8 cellular contexts compared by ENCODE assay signal in genomic region chr6:52976591-52977035, GRCh38. TPM values are rescaled to one million over a fixed set of nuclear protein-coding genes. Genes with fewer than 3 reads are reported as not detected.
A peak's percentile ranks its signal among the peaks of the same experiment; 100 is the strongest.
DNase-seq lines count a peak whose midpoint lies in the region; ATAC-seq and TF ChIP-seq lines count a peak whose summit lies in the region.

No MANE protein-coding gene starts in this region.

- H4K8ac ChIP-seq in mesendoderm (ENCODE audit: low read depth, low read length), result no peak overlapping the region

- no peak for TF ChIP-seq POLR2A in gastroesophageal sphincter (IDR thresholded peaks at IDR 0.05)
- no peak for TF ChIP-seq POLR2A in thyroid gland (IDR thresholded peaks at IDR 0.05)

- peaks cover 1% of the 10 kb centered on the region for H3K4me1 ChIP-seq in mesendoderm (ENCODE audit: control insufficient read depth, low read depth, low read length)
- H3K4me1 ChIP-seq in gastroesophageal sphincter, result no peaks in the 10 kb centered on the region
- no peaks in the 10 kb centered on the region for H3K4me1 ChIP-seq in thyroid gland

- peak overlapping the region; percentile 11 for H3K9ac ChIP-seq in mesendoderm (ENCODE audit: low read length)

- H3K36me3 ChIP-seq in mesendoderm (ENCODE audit: control insufficient read depth, insufficient read depth, low read length) (no peaks in the 10 kb centered on the region), gastroesophageal sphincter (peaks cover 0 to 15% of the 10 kb centered on the region in 2 donors), thyroid gland (no peaks in the 10 kb centered on the region)

- peak overlapping the region; percentile 2 for H2BK120ac ChIP-seq in mesendoderm (ENCODE audit: low read depth, low read length)

- H2BK15ac ChIP-seq in mesendoderm (replicated peaks; ENCODE audit: low read depth), result peak overlapping the region; percentile 46

- H3K27me3 ChIP-seq in mesendoderm (ENCODE audit: insufficient read depth, low read length, poor library complexity) (no peaks in the 10 kb centered on the region), gastroesophageal sphincter (no peaks in the 10 kb centered on the region), thyroid gland (no peaks in the 10 kb centered on the region)

- H2AK5ac ChIP-seq in mesendoderm (ENCODE audit: low read length), result no peak overlapping the region

- DNase-seq in NCI-H526 treated with DMSO at 0.1 percent for 48 hours (lab: John Stamatoyannopoulos, UW), result peak; percentile 4
- peak; percentile 63 for DNase-seq in mesendoderm
- DNase-seq in thyroid gland, result no peak
- no peak for DNase-seq in NCI-H345 (lab: John Stamatoyannopoulos, UW)
- no peak for DNase-seq in mesenteric fat pad (ENCODE audit: low spot score)

- no peaks in the 10 kb centered on the region for H3K79me2 ChIP-seq in mesendoderm (ENCODE audit: control insufficient read depth, insufficient read depth, low read length)

- H3K4me3 ChIP-seq in mesendoderm (ENCODE audit: low read length), result no peak overlapping the region
- no peak overlapping the region for H3K4me3 ChIP-seq in gastroesophageal sphincter
- H3K4me3 ChIP-seq in thyroid gland (replicated peaks in 1 of 3), result no peak overlapping the region

- H3K4ac ChIP-seq in mesendoderm (ENCODE audit: low read depth, low read length), result peak overlapping the region; percentile 70

- no peak overlapping the region for H3K23ac ChIP-seq in mesendoderm (ENCODE audit: low read length)

- H3K79me1 ChIP-seq in mesendoderm (ENCODE audit: low read length), result no peaks in the 10 kb centered on the region

- peak overlapping the region; percentile 8 for H3K18ac ChIP-seq in mesendoderm (ENCODE audit: low read length)

- peak; percentile 55 for ATAC-seq in GM18520 (IDR thresholded peaks at IDR 0.05; ENCODE audit: unreplicated experiment)
- peak; percentile 77 for ATAC-seq in GM21723 (IDR thresholded peaks at IDR 0.05; ENCODE audit: unreplicated experiment)
- no peak for ATAC-seq in gastroesophageal sphincter

- H3K4me2 ChIP-seq in mesendoderm (ENCODE audit: low read length), result no peak overlapping the region

- H3K27ac ChIP-seq in mesendoderm (ENCODE audit: low read depth, low read length), result no peak overlapping the region
- H3K27ac ChIP-seq in gastroesophageal sphincter, result no peak overlapping the region
- H3K27ac ChIP-seq in thyroid gland, result no peak overlapping the region

- no CpG with 5 or more reads among the region's 3 CpGs for WGBS in mesendoderm (ENCODE audit: extremely low coverage, insufficient coverage, low lambda C conversion rate)
- 70 to 100% methylated on average over 1 to 3 of the region's 3 CpGs for WGBS in gastroesophageal sphincter (ENCODE audit: low coverage in 1 of 2), 2 donors
- 78 to 86% methylated on average over 3 of the region's 3 CpGs for WGBS in thyroid gland, 2 donors

- no peak for TF ChIP-seq EP300 in gastroesophageal sphincter (IDR thresholded peaks at IDR 0.05)

- no peak overlapping the region for H2BK5ac ChIP-seq in mesendoderm (ENCODE audit: low read length)

- no peak overlapping the region for H4K5ac ChIP-seq in mesendoderm (ENCODE audit: low read length)

- H3K56ac ChIP-seq in mesendoderm (ENCODE audit: low read length), result no peak overlapping the region

- intact Hi-C loops in thyroid gland (cut with DNase I), result no loop called here

- H3K9me3 ChIP-seq in gastroesophageal sphincter (no peaks in the 10 kb centered on the region), thyroid gland (no peaks in the 10 kb centered on the region)

- no peak for TF ChIP-seq CTCF in gastroesophageal sphincter (IDR thresholded peaks at IDR 0.05)
- no peak for TF ChIP-seq CTCF in thyroid gland (IDR thresholded peaks at IDR 0.05)

RNA-seq across cellular contexts. Expression of gene GSTA4, which starts 18.5 kb away (rescaled TPM):
- polyA plus RNA-seq in mesendoderm (2013, experiment 1 of 2), result 9.4 TPM
- polyA plus RNA-seq in mesendoderm (2013, experiment 2 of 2), result 9.3 TPM
- 10 to 100 TPM; 19.3 to 40.4 (median 26.9) TPM for total RNA-seq in gastroesophageal sphincter
- 10 to 100 TPM; 20.9 to 24.7 (median 24.6) TPM for total RNA-seq in thyroid gland
- total RNA-seq in mesenteric fat pad, result 20.4 TPM

Comparison
In these comparisons a context has a peak if more than half of its experiments do, and no peak if none do; other contexts are left out.
1. DNase-seq: peak in NCI-H526 treated with DMSO at 0.1 percent for 48 hours (single experiment) and mesendoderm (single experiment); none in thyroid gland (0 of 2), NCI-H345 (single experiment) and mesenteric fat pad (single experiment).